Comparison of ENCODE assay signal across 9 cellular contexts in the genomic region with DNA sequence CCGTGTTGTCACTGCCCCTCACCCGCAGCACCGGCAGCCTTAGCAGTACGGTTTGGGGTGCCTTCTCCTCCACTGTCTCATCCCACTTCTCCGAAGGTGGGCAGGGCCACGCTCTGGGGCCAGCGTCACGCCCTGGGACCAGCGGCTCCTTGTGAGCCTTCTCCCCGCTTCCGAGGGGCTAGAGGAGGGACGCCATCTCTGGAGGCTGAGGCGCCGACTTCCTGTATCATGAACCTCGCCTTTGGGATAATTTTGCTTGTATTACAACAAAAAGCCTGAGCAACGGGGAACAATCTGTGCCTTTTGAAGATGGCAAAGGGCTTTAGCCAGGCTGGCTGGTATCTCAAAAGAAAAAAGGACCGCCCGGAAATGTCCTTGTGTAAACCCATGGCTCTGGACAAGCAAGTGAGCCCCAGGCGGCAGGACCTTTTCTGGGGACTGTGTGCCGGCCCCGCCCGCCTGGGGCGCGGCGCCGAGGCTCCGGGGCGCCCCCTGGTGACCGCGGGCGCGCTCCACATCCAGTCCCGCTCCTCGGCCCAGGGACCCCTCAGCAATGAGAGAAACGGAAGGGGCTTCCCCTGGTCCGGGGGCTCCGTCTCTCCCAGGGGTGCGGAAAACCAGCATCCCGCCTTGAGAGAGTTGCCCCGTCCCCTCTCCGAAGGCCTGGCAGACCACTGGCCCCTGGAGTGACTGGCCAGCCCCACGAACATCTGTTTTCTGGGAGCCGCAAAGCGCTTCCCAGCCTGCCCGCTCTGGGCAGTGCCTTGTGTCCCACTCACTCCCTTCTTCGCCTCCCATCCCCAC. TPM values are rescaled to one million over a fixed set of nuclear protein-coding genes. Genes with fewer than 3 reads are reported as not detected.
A peak's percentile ranks its signal among the peaks of the same experiment; 100 is the strongest.
DNase-seq lines count a peak whose midpoint lies in the region; ATAC-seq, FAIRE-seq and TF ChIP-seq lines count a peak whose summit lies in the region.
"Had no signal": no experiment of that assay in that cellular context is flagged by ENCODE, and none has a peak within 500 bp of the region (broad histone marks: within the 10 kb centered on the region; RNA-seq: fewer than 3 reads in every experiment).

No MANE protein-coding gene starts in this region.

- H3K4me3 Mint-ChIP-seq in CD4-positive, alpha-beta T cell = peak overlapping the region; percentile 44
- peak overlapping the region; percentile 49 for H3K4me3 Mint-ChIP-seq in activated naive CD4-positive, alpha-beta T cell treated with anti-CD3 and anti-CD28 coated beads for 36 hours

- no peak for TF ChIP-seq EP300 in transverse colon (IDR thresholded peaks at IDR 0.05; ENCODE audit: low read depth)

- TF ChIP-seq CTCF in CD4-positive, alpha-beta T cell (IDR thresholded peaks at IDR 0.05) = peak; percentile 89
- TF ChIP-seq CTCF in transverse colon (IDR thresholded peaks at IDR 0.05) = peak; percentile 83 to 98 (median 96)

- no peaks in the 10 kb centered on the region for H3K27me3 Mint-ChIP-seq in CD4-positive, alpha-beta T cell
- H3K27me3 Mint-ChIP-seq in activated naive CD4-positive, alpha-beta T cell treated with anti-CD3 and anti-CD28 coated beads for 36 hours (ENCODE audit: low read depth) = no peaks in the 10 kb centered on the region

- 2% methylated on average over 46 of the region's 46 CpGs; no CpG with 5 or more reads in 1 of the 2 donors for WGBS in transverse colon (ENCODE audit: low coverage in 1 of 2), 2 donors

- peaks cover 4% of the 10 kb centered on the region for H3K4me1 Mint-ChIP-seq in CD4-positive, alpha-beta T cell (ENCODE audit: low read depth)
- H3K4me1 Mint-ChIP-seq in activated naive CD4-positive, alpha-beta T cell treated with anti-CD3 and anti-CD28 coated beads for 36 hours (ENCODE audit: low read depth) = peaks cover 20% of the 10 kb centered on the region

- H3K9me3 ChIP-seq in CD4-positive, alpha-beta T cell (ENCODE audit: control insufficient read depth, low read length) = no peaks in the 10 kb centered on the region
- no peaks in the 10 kb centered on the region for H3K9me3 ChIP-seq in transverse colon

- no peak overlapping the region for H3K27ac ChIP-seq in CD4-positive, alpha-beta T cell (ENCODE audit: low read depth, low read length)
- peak overlapping the region; percentile 87 to 95 (median 87) for H3K27ac ChIP-seq in transverse colon
- H3K27ac ChIP-seq: epithelial cell of prostate had no signal

- peaks cover 11 to 51% (median 47%) of the 10 kb centered on the region in 4 donors for H3K4me1 ChIP-seq in transverse colon

- H3K36me3 ChIP-seq in transverse colon = no peaks in the 10 kb centered on the region

- H3K27me3 ChIP-seq in CD4-positive, alpha-beta T cell (ENCODE audit: control insufficient read depth, insufficient read depth, low read length) = no peaks in the 10 kb centered on the region
- H3K27me3 ChIP-seq in transverse colon = no peaks in the 10 kb centered on the region

- peak; percentile 94 for ATAC-seq in CD4-positive, alpha-beta T cell (ENCODE audit: poor library complexity)
- ATAC-seq in HG03354 (IDR thresholded peaks at IDR 0.05; ENCODE audit: poor library complexity, severe bottlenecking, unreplicated experiment) = peak; percentile 81

- peak overlapping the region; percentile 8 to 59 (median 34) for H3K4me3 ChIP-seq in transverse colon

- H3K9me3 Mint-ChIP-seq in CD4-positive, alpha-beta T cell = no peaks in the 10 kb centered on the region
- H3K9me3 Mint-ChIP-seq in activated naive CD4-positive, alpha-beta T cell treated with anti-CD3 and anti-CD28 coated beads for 36 hours = no peaks in the 10 kb centered on the region

- peak; percentile 76 for FAIRE-seq in GM19239 (lab: Jason Lieb, UNC)

- TF ChIP-seq POLR2A in Raji (IDR thresholded peaks at IDR 0.05; ENCODE audit: insufficient read depth, low read depth, low read length) = 0 out of 2 replicates have a peak, but pooled peaks have one; percentile 20
- TF ChIP-seq POLR2A in transverse colon (IDR thresholded peaks at IDR 0.05) = peak; percentile 56

- POLR2A ChIA-PET in CD4-positive, alpha-beta T cell (lab: Charles Lee) = interaction anchor here (1.3 kb wide), 1 partner anchor 12 kb away, joined by 3 read pairs; no protein-coding TSS in a partner anchor

- no peaks in the 10 kb centered on the region for H3K36me3 Mint-ChIP-seq in CD4-positive, alpha-beta T cell (ENCODE audit: low read depth)
- H3K36me3 Mint-ChIP-seq in activated naive CD4-positive, alpha-beta T cell treated with anti-CD3 and anti-CD28 coated beads for 36 hours (ENCODE audit: low read depth) = no peaks in the 10 kb centered on the region

- CTCF ChIA-PET in CD4-positive, alpha-beta T cell (lab: Charles Lee) = interaction anchor here (1.1 to 2.2 kb wide), 3 partner anchors 19 to 42 kb away, joined by 3 to 9 read pairs (median 3); no protein-coding TSS in a partner anchor
- CTCF ChIA-PET in activated naive CD4-positive, alpha-beta T cell treated with anti-CD3 and anti-CD28 coated beads for 36 hours (lab: Charles Lee) = interaction anchor here (0.8 to 3.7 kb wide), 2 partner anchors 11 to 42 kb away, joined by 3 to 35 read pairs; no protein-coding TSS in a partner anchor

- intact Hi-C loops in CD4-positive, alpha-beta T cell (cut with DNase I, micrococcal nuclease) = loop anchor here (1.0 to 5.0 kb wide), 5 partner anchors 16 to 1303 kb away; a partner anchor contains a TSS
- intact Hi-C loops in activated naive CD4-positive, alpha-beta T cell treated with anti-CD3 and anti-CD28 coated beads for 36 hours (cut with micrococcal nuclease) = loop anchor here (1.0 to 10.0 kb wide), 5 partner anchors 16 to 96 kb away; a partner anchor contains a TSS
- intact Hi-C loops in transverse colon (cut with DNase I; ENCODE audit: low total_unique reads) = loop anchor here (2.0 kb wide), 1 partner anchor 42 kb away; no protein-coding TSS in a partner anchor

- DNase-seq in CD4-positive, alpha-beta T cell = peak in 9 of 10 experiments; percentile 30 to 74 (median 54)
- DNase-seq in GM19239 (ENCODE audit: insufficient read length, low spot score) = peak; percentile 73
- peak; percentile 62 for DNase-seq in activated naive CD4-positive, alpha-beta T cell treated with anti-CD3 and anti-CD28 coated beads for 36 hours
- DNase-seq in globus pallidus (ENCODE audit: low spot score) = peak; percentile 75
- DNase-seq in occipital lobe (lab: John Stamatoyannopoulos, UW) = peak; percentile 45
- peak; percentile 79 for DNase-seq in transverse colon

- in situ Hi-C loops in transverse colon (cut with MboI; ENCODE audit: low pct_ligation_motif_present in 1 of 4, low pct_unique_long_range_greater_than_20kb in 1 of 4, low sequenced_read_pairs in 3 of 4) = loop anchor here in 1 of 4 donors (5.0 kb wide), 1 partner anchor 43 kb away; no protein-coding TSS in a partner anchor

- no peak overlapping the region for H3K27ac Mint-ChIP-seq in CD4-positive, alpha-beta T cell
- peak overlapping the region; percentile 65 for H3K27ac Mint-ChIP-seq in activated naive CD4-positive, alpha-beta T cell treated with anti-CD3 and anti-CD28 coated beads for 36 hours

RNA-seq across cellular contexts. Expression of a gene that starts 3.8 kb away (rescaled TPM):
- not detected for total RNA-seq in CD4-positive, alpha-beta T cell
- total RNA-seq in activated naive CD4-positive, alpha-beta T cell treated with anti-CD3 and anti-CD28 coated beads for 36 hours = 1 to 10 TPM; 2.4 to 3.2 TPM
- total RNA-seq in occipital lobe (3.1 TPM), transverse colon (100 to 1,000 TPM in 2 of 4 donors, 10 to 100 TPM in 2; 14.6 to 109 (median 76.6) TPM)

RNA-seq across cellular contexts. Expression of a gene that starts 15.2 kb away (rescaled TPM):
- 1 to 10 TPM in 1 of 2 experiments, under 1 TPM in 1; 0.88 to 1.4 TPM for total RNA-seq in CD4-positive, alpha-beta T cell
- total RNA-seq in activated naive CD4-positive, alpha-beta T cell treated with anti-CD3 and anti-CD28 coated beads for 36 hours = 1 to 10 TPM; 1.1 to 2.2 TPM
- total RNA-seq in occipital lobe (7.2 TPM), transverse colon (10 to 100 TPM; 26.8 to 37.8 (median 27.5) TPM)

RNA-seq across cellular contexts. Expression of a gene that starts 25.9 kb away (rescaled TPM):
- 10 to 100 TPM; 14.1 to 15.3 TPM for total RNA-seq in CD4-positive, alpha-beta T cell
- total RNA-seq in activated naive CD4-positive, alpha-beta T cell treated with anti-CD3 and anti-CD28 coated beads for 36 hours = 10 to 100 TPM; 18.7 to 19.5 TPM
- total RNA-seq in occipital lobe = 48.8 TPM
- total RNA-seq in transverse colon = 10 to 100 TPM in 1 of 4 donors, 1 to 10 TPM in 3; 4.6 to 14.3 (median 9.5) TPM
